23 cellular contexts compared by ENCODE assay signal in the genomic region with DNA sequence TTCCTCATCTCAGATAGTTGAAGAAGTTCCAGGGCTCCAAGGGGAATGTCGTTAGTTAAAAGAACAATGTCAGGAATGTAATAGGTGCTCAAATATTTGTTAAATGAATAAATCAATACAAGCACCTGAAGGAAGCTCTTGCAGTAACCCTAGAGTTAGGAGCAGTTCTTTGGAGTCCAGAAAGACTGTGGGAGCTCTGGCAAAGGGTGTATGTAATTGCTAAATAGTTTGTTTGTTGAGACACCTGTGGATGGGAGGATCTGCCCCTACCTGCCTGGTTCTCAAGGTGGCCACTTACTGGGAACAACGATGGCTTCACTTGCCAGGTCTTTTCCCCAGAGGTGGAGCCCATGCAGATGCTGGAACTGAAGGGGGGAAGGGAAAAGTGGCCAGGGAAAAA. TPM values are rescaled to one million over a fixed set of nuclear protein-coding genes. Genes with fewer than 3 reads are reported as not detected.
DNase-seq lines count a peak whose midpoint lies in the region; ATAC-seq, FAIRE-seq and TF ChIP-seq lines count a peak whose summit lies in the region.
"Had no signal": no experiment of that assay in that cellular context is flagged by ENCODE, and none has a peak within 500 bp of the region (broad histone marks: within the 10 kb centered on the region; RNA-seq: fewer than 3 reads in every experiment).

No MANE protein-coding gene starts in this region.

- no peak for ATAC-seq in CD8-positive, alpha-beta T cell
- ATAC-seq in naive thymus-derived CD8-positive, alpha-beta T cell = no peak
- ATAC-seq: left cardiac atrium; right cardiac atrium; stimulated activated naive CD8-positive, alpha-beta T cell treated with anti-CD3 and anti-CD28 coated beads, Interleukin-15, Interleukin-2, amounts not matched to agents 100 U/mL and 50 U/mL, for 24 hours had no signal

- peaks cover 31% of the 10 kb centered on the region for H3K4me1 ChIP-seq in CD8-positive, alpha-beta T cell (ENCODE audit: insufficient read depth, low read length)
- peaks cover 6% of the 10 kb centered on the region for H3K4me1 ChIP-seq in neural progenitor cell

- no peaks in the 10 kb centered on the region for H3F3A ChIP-seq in neural progenitor cell (ENCODE audit: low read depth)

- CTCF ChIA-PET in CD8-positive, alpha-beta T cell (lab: Charles Lee) = interaction anchor here (1.0 kb wide), 1 partner anchor 28 kb away, joined by 3 read pairs; no protein-coding TSS in a partner anchor

- H3K4me3 Mint-ChIP-seq in CD8-positive, alpha-beta T cell = no peak overlapping the region
- no peak overlapping the region for H3K4me3 Mint-ChIP-seq in naive thymus-derived CD8-positive, alpha-beta T cell
- H3K4me3 Mint-ChIP-seq in neural progenitor cell = no peak overlapping the region
- H3K4me3 Mint-ChIP-seq: activated naive CD4-positive, alpha-beta T cell treated with anti-CD3 and anti-CD28 coated beads, Interleukin-2, amount 50 U/mL, for 24 hours had no signal

- H3K4me2 ChIP-seq in neural progenitor cell = no peak overlapping the region

- H3K27ac ChIP-seq in CD8-positive, alpha-beta T cell (ENCODE audit: low read depth, low read length) = no peak overlapping the region
- H3K27ac ChIP-seq in neural progenitor cell = no peak overlapping the region
- H3K27ac ChIP-seq: thyroid gland had no signal

- no peaks in the 10 kb centered on the region for H3K79me2 ChIP-seq in neural progenitor cell (ENCODE audit: low read depth)

- H3K36me3 Mint-ChIP-seq in CD8-positive, alpha-beta T cell = peaks cover 5% of the 10 kb centered on the region
- peaks cover 0 to 2% (median 0%) of the 10 kb centered on the region in 3 donors for H3K36me3 Mint-ChIP-seq in naive thymus-derived CD8-positive, alpha-beta T cell
- no peaks in the 10 kb centered on the region for H3K36me3 Mint-ChIP-seq in neural progenitor cell
- H3K36me3 Mint-ChIP-seq: activated naive CD4-positive, alpha-beta T cell treated with anti-CD3 and anti-CD28 coated beads, Interleukin-2, amount 50 U/mL, for 24 hours had no signal

- POLR2A ChIA-PET in CD8-positive, alpha-beta T cell (lab: Charles Lee) = no interaction called here
- POLR2A ChIA-PET in naive thymus-derived CD8-positive, alpha-beta T cell (lab: Charles Lee) = interaction anchor here (0.5 to 3.5 kb wide), 2 partner anchors 27 to 496 kb away, joined by 4 to 24 read pairs; partner anchors contain the start of gene JUN

- H3K9me3 ChIP-seq in CD8-positive, alpha-beta T cell (ENCODE audit: low read length) = no peaks in the 10 kb centered on the region
- no peaks in the 10 kb centered on the region for H3K9me3 ChIP-seq in neural progenitor cell (ENCODE audit: low read depth)
- H3K9me3 ChIP-seq: thyroid gland had no signal

- peaks cover 44% of the 10 kb centered on the region for H3K4me1 Mint-ChIP-seq in CD8-positive, alpha-beta T cell (ENCODE audit: low read depth)
- peaks cover 18 to 73% (median 41%) of the 10 kb centered on the region in 4 donors for H3K4me1 Mint-ChIP-seq in naive thymus-derived CD8-positive, alpha-beta T cell
- peaks cover 14% of the 10 kb centered on the region for H3K4me1 Mint-ChIP-seq in neural progenitor cell

- no peaks in the 10 kb centered on the region for H4K20me1 ChIP-seq in neural progenitor cell (ENCODE audit: low read depth)

- H2AFZ ChIP-seq in neural progenitor cell (replicated peaks) = no peak overlapping the region

- no peaks in the 10 kb centered on the region for H3K36me3 ChIP-seq in CD8-positive, alpha-beta T cell (ENCODE audit: insufficient read depth, low read length)
- no peaks in the 10 kb centered on the region for H3K36me3 ChIP-seq in bronchial epithelial cell (ENCODE audit: control insufficient read depth, insufficient read depth, low read length)
- no peaks in the 10 kb centered on the region for H3K36me3 ChIP-seq in neural progenitor cell
- H3K36me3 ChIP-seq: thyroid gland had no signal

- H3K4me3 ChIP-seq in CD8-positive, alpha-beta T cell (ENCODE audit: low read depth, low read length) = no peak overlapping the region
- no peak overlapping the region for H3K4me3 ChIP-seq in bronchial epithelial cell (ENCODE audit: low read depth, low read length)
- no peak overlapping the region for H3K4me3 ChIP-seq in neural progenitor cell
- H3K4me3 ChIP-seq: thyroid gland had no signal

- FAIRE-seq in bronchial epithelial cell (lab: Jason Lieb, UNC) = no peak

- no peaks in the 10 kb centered on the region for H3K27me3 Mint-ChIP-seq in CD8-positive, alpha-beta T cell (ENCODE audit: low read depth)
- H3K27me3 Mint-ChIP-seq in naive thymus-derived CD8-positive, alpha-beta T cell = no peaks in the 10 kb centered on the region
- H3K27me3 Mint-ChIP-seq in neural progenitor cell (ENCODE audit: insufficient read depth, low read depth) = peaks cover 3% of the 10 kb centered on the region
- H3K27me3 Mint-ChIP-seq: activated naive CD4-positive, alpha-beta T cell treated with anti-CD3 and anti-CD28 coated beads, Interleukin-2, amount 50 U/mL, for 24 hours had no signal

- no peak for TF ChIP-seq CTCF in CD8-positive, alpha-beta T cell (IDR thresholded peaks at IDR 0.05)
- no peak for TF ChIP-seq CTCF in bronchial epithelial cell (IDR thresholded peaks at IDR 0.05; ENCODE audit: insufficient read depth, low read length, severe bottlenecking)
- no peak for TF ChIP-seq CTCF in neural progenitor cell (IDR thresholded peaks at IDR 0.05)

- no peaks in the 10 kb centered on the region for H3K9me3 Mint-ChIP-seq in CD8-positive, alpha-beta T cell
- no peaks in the 10 kb centered on the region for H3K9me3 Mint-ChIP-seq in naive thymus-derived CD8-positive, alpha-beta T cell
- no peaks in the 10 kb centered on the region for H3K9me3 Mint-ChIP-seq in neural progenitor cell
- H3K9me3 Mint-ChIP-seq: activated naive CD4-positive, alpha-beta T cell treated with anti-CD3 and anti-CD28 coated beads, Interleukin-2, amount 50 U/mL, for 24 hours had no signal

- intact Hi-C loops in CD8-positive, alpha-beta T cell (cut with DNase I, micrococcal nuclease) = no loop called here
- intact Hi-C loops in posterior vena cava (cut with DNase I) = no loop called here

- H3K9ac ChIP-seq in neural progenitor cell = no peak overlapping the region

- no peak for DNase-seq in CD8-positive, alpha-beta T cell
- DNase-seq in NCI-H146 treated with DMSO at 0.1 percent for 48 hours (lab: John Stamatoyannopoulos, UW; ENCODE audit: unreplicated experiment) = peak; percentile 17
- DNase-seq in bronchial epithelial cell (ENCODE audit: low read depth) = peak; percentile 80
- no peak for DNase-seq in naive thymus-derived CD8-positive, alpha-beta T cell
- DNase-seq in dedifferentiated amniotic fluid mesenchymal stem cell (ENCODE audit: extremely low spot score) = no peak
- DNase-seq in posterior vena cava (ENCODE audit: low spot score) = no peak
- DNase-seq in neural progenitor cell (ENCODE audit: low spot score) = no peak
- DNase-seq: activated CD4-positive, alpha-beta T cell treated with anti-CD3 and anti-CD28 coated beads, Interleukin-2, amount 50 U/mL, for 1 hour; aorta; central memory CD4-positive, alpha-beta T cell; DMS53; GDM1; HCEC 1CT; IMR-90; left cardiac atrium; mesendoderm; NCI-H1417; NCI-H748 treated with DMSO at 0.1 percent for 48 hours; right cardiac atrium; stimulated activated CD4-positive, alpha-beta T cell treated with anti-CD3 and anti-CD28 coated beads, Interleukin-4, amount 100 ng/mL, for 4 hours; stimulated activated naive CD8-positive, alpha-beta T cell treated with anti-CD3 and anti-CD28 coated beads, Interleukin-15, Interleukin-2, amounts not matched to agents 100 U/mL and 50 U/mL, for 24 hours; thyroid gland had no signal

- peak overlapping the region; percentile 47 for H3K27ac Mint-ChIP-seq in CD8-positive, alpha-beta T cell
- H3K27ac Mint-ChIP-seq in naive thymus-derived CD8-positive, alpha-beta T cell = peak overlapping the region in 7 of 10 donors; percentile 17 to 92 (median 78)
- no peak overlapping the region for H3K27ac Mint-ChIP-seq in neural progenitor cell
- H3K27ac Mint-ChIP-seq: activated naive CD4-positive, alpha-beta T cell treated with anti-CD3 and anti-CD28 coated beads, Interleukin-2, amount 50 U/mL, for 24 hours had no signal

- H3K27me3 ChIP-seq in CD8-positive, alpha-beta T cell (ENCODE audit: insufficient read depth, low read length) = no peaks in the 10 kb centered on the region
- H3K27me3 ChIP-seq in bronchial epithelial cell (ENCODE audit: control insufficient read depth, insufficient read depth, low read length) (no peaks in the 10 kb centered on the region), neural progenitor cell (peaks cover 34% of the 10 kb centered on the region)
- H3K27me3 ChIP-seq: thyroid gland had no signal

RNA-seq across cellular contexts. Expression of gene JUN, which starts 27.5 kb away (rescaled TPM):
- total RNA-seq in CD8-positive, alpha-beta T cell = 100 to 1,000 TPM; 595 to 598 TPM
- total RNA-seq in bronchial epithelial cell (66.2 and 90.0 TPM in 2 replicates), posterior vena cava (100 to 1,000 TPM; 120 to 219 TPM), neural progenitor cell (ENCODE audit: low replicate concordance) (10.2 and 16.8 TPM in 2 replicates)
- total RNA-seq in naive thymus-derived CD8-positive, alpha-beta T cell = 10 to 100 TPM; 38.2 to 40.0 TPM
- polyA plus RNA-seq in naive thymus-derived CD8-positive, alpha-beta T cell = 10 to 100 TPM; 30.7 to 59.4 (median 32.0) TPM

Comparison
In these comparisons a context has a peak if more than half of its experiments do, and no peak if none do; other contexts are left out.
1. DNase-seq: peak in NCI-H146 treated with DMSO at 0.1 percent for 48 hours (single experiment) and bronchial epithelial cell (single experiment); none in CD8-positive, alpha-beta T cell (0 of 7), naive thymus-derived CD8-positive, alpha-beta T cell (0 of 10), dedifferentiated amniotic fluid mesenchymal stem cell (single experiment), posterior vena cava (single experiment) and neural progenitor cell (single experiment).